In the genomic region with DNA sequence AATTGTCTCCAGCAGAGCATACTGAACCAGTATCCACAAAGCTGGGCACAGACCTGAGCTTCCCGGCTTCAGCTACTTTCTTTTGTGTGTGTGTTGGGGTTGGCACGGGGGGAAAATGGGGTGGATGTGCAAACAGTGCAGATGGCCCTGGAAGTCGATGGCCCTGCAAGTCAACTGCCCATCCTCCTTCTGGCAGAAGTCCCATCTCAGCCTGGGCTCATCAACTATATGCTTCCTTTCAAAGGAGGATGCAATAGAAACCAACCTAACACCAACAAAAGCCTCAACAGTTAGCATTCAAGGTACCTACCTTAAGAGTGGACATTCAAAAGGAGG, we compare ENCODE assay signal across 13 cellular contexts. TPM values are rescaled to one million over a fixed set of nuclear protein-coding genes. Genes with fewer than 3 reads are reported as not detected.
"Had no signal": no experiment of that assay in that cellular context is flagged by ENCODE, and none has a peak within 500 bp of the region (broad histone marks: within the 10 kb centered on the region; RNA-seq: fewer than 3 reads in every experiment).

No MANE protein-coding gene starts in this region.

- H3K4me3 ChIP-seq: left lung had no signal

- DNase-seq: activated CD4-positive, alpha-beta T cell treated with anti-CD3 and anti-CD28 coated beads, Interleukin-2, amount 50 U/mL, for 48 hours; activated CD4-positive, CD25-positive, alpha-beta regulatory T cell treated with anti-CD3 and anti-CD28 coated beads, Interleukin-2, amount 50 U/mL, for 72 hours; activated naive CD4-positive, alpha-beta T cell; aorta; left lung; nephron progenitor cell; stimulated activated CD4-positive, alpha-beta T cell treated with anti-CD3 and anti-CD28 coated beads, Interleukin-15, amount 100 ng/mL, for 24 hours; stimulated activated CD4-positive, alpha-beta T cell treated with anti-CD3 and anti-CD28 coated beads, Interleukin-4, amount 100 ng/mL, for 24 hours had no signal

- H3K27ac ChIP-seq: foreskin keratinocyte, left lung had no signal

- H3K36me3 Mint-ChIP-seq: memory B cell had no signal

- H3K4me1 Mint-ChIP-seq: memory B cell had no signal

- H3K4me1 ChIP-seq: foreskin keratinocyte, left lung had no signal

- H3K9me3 ChIP-seq: left lung had no signal

- H3K36me3 ChIP-seq: left lung had no signal

- H3K27me3 Mint-ChIP-seq: stimulated activated naive CD8-positive, alpha-beta T cell treated with anti-CD3 and anti-CD28 coated beads, Interleukin-15, Interleukin-2, amounts not matched to agents 100 ng/mL and 50 ng/mL, for 24 hours had no signal

- H3K4me3 Mint-ChIP-seq: activated T-helper 1 cell treated with anti-CD3 and anti-CD28 coated beads, Interleukin-12 subunit alpha, Interleukin-12 subunit beta, Interleukin-2, Interleukin-4 antibody, amounts not matched to agents 30 ng/mL and 10 ng/mL and 1 ng/mL, durations not matched to agents 14 hours and 24 hours and 36 hours; memory B cell; nephron progenitor cell; stimulated activated naive CD8-positive, alpha-beta T cell treated with anti-CD3 and anti-CD28 coated beads, Interleukin-15, Interleukin-2, amounts not matched to agents 100 ng/mL and 50 ng/mL, for 24 hours had no signal

- H3K27ac Mint-ChIP-seq: activated T-helper 1 cell treated with anti-CD3 and anti-CD28 coated beads, Interleukin-12 subunit alpha, Interleukin-12 subunit beta, Interleukin-2, Interleukin-4 antibody, amounts not matched to agents 30 ng/mL and 10 ng/mL and 1 ng/mL, durations not matched to agents 14 hours and 24 hours and 36 hours; memory B cell; nephron progenitor cell; stimulated activated naive CD8-positive, alpha-beta T cell treated with anti-CD3 and anti-CD28 coated beads, Interleukin-15, Interleukin-2, amounts not matched to agents 100 ng/mL and 50 ng/mL, for 24 hours had no signal

RNA-seq across cellular contexts. Expression of a gene that starts 55.7 kb away (rescaled TPM):
- total RNA-seq: activated T-helper 1 cell treated with anti-CD3 and anti-CD28 coated beads, Interleukin-12 subunit alpha, Interleukin-12 subunit beta, Interleukin-2, Interleukin-4 antibody, amounts not matched to agents 30 ng/mL and 10 ng/mL and 1 ng/mL, durations not matched to agents 14 hours and 24 hours and 36 hours; endothelial cell of umbilical vein had no signal
- polyA plus RNA-seq: endothelial cell of umbilical vein had no signal
